8 cellular contexts compared by ENCODE assay signal in the genomic region with DNA sequence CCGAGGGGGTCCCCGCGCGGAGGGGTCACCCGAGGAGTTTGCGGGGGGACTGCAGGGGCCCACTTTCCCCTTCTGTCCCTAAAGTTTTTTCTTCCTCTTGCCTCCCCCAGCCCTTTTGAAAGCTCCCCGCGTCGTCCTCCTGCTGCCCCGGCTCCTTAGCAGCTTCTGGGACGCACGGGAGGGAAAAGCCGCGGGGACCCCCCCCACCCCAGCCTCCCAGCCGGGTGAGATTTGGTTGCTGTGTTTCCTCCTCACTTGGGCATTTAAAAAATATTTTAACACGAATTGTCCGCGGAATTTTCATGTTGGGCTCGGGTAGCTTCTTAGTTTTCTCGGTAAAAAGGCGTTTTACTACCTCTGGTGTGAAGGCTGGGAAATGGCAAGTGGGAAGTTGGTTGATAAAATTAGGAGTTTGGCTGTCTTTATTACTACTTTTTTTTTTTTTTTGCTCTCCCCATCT. TPM values are rescaled to one million over a fixed set of nuclear protein-coding genes. Genes with fewer than 3 reads are reported as not detected.
DNase-seq lines count a peak whose midpoint lies in the region; ATAC-seq and TF ChIP-seq lines count a peak whose summit lies in the region.

No MANE protein-coding gene starts in this region.

- intact Hi-C loops in dorsolateral prefrontal cortex (cut with DNase I): loop anchor here in 1 of 2 donors (5.0 kb wide), 1 partner anchor 90 kb away; no protein-coding TSS in a partner anchor

- H3K27me3 Mint-ChIP-seq in activated T-cell treated with anti-CD3 and anti-CD28 coated beads, Interleukin-2, amount 50 U/mL, for 72 hours (ENCODE audit: low read depth): no peaks in the 10 kb centered on the region

- H3K36me3 Mint-ChIP-seq in activated T-cell treated with anti-CD3 and anti-CD28 coated beads, Interleukin-2, amount 50 U/mL, for 72 hours (ENCODE audit: insufficient read depth in 2 of 2): peaks cover 10 to 19% of the 10 kb centered on the region in 2 donors

- 0% methylated on average over 16 to 21 of the region's 21 CpGs for WGBS in upper lobe of left lung, 2 donors

- peak overlapping the region; percentile 86 for H3K9ac ChIP-seq in SK-N-MC (ENCODE audit: insufficient read length)

- H3K27ac ChIP-seq in SK-N-MC (peak overlapping the region; percentile 7; the same call in 1 of the 2 replicates), dorsolateral prefrontal cortex (peak overlapping the region; percentile 12 to 94 (median 84)), upper lobe of left lung (peak overlapping the region; percentile 87 to 99 (median 96))

- H3K27me3 ChIP-seq in dorsolateral prefrontal cortex (no peaks in the 10 kb centered on the region), upper lobe of left lung (no peaks in the 10 kb centered on the region)

- H3K36me3 ChIP-seq in SK-N-MC (ENCODE audit: insufficient read depth, low read length) (no peaks in the 10 kb centered on the region), upper lobe of left lung (no peaks in the 10 kb centered on the region)

- TF ChIP-seq CTCF in dorsolateral prefrontal cortex (IDR thresholded peaks at IDR 0.05 in 54 of 56, conservative IDR thresholded peaks at IDR 0.05 in 2 of 56; ENCODE audit: low read depth in 1 of 56, partially characterized antibody in 56 of 56): no peak
- no peak for TF ChIP-seq CTCF in upper lobe of left lung (IDR thresholded peaks at IDR 0.05)

- peak overlapping the region; percentile 65 for H3K27ac Mint-ChIP-seq in activated T-cell treated with anti-CD3 and anti-CD28 coated beads, Interleukin-2, amount 50 U/mL, for 72 hours

- no peaks in the 10 kb centered on the region for H3K9me3 Mint-ChIP-seq in activated T-cell treated with anti-CD3 and anti-CD28 coated beads, Interleukin-2, amount 50 U/mL, for 72 hours

- H3K4me1 Mint-ChIP-seq in activated T-cell treated with anti-CD3 and anti-CD28 coated beads, Interleukin-2, amount 50 U/mL, for 72 hours (ENCODE audit: low read depth): peaks cover 75% of the 10 kb centered on the region

- no peak for TF ChIP-seq EP300 in upper lobe of left lung (IDR thresholded peaks at IDR 0.05)

- peaks cover 15 to 33% (median 23%) of the 10 kb centered on the region in 4 donors for H3K4me1 ChIP-seq in upper lobe of left lung

- ATAC-seq in activated T-cell treated with anti-CD3 and anti-CD28 coated beads, Interleukin-2, amount 50 U/mL, for 72 hours (replicated peaks in 1 of 2): no peak
- ATAC-seq in upper lobe of left lung (ENCODE audit: low FRiP score in 2 of 2) (peak; percentile 6 to 46), GM19324 (IDR thresholded peaks at IDR 0.05; ENCODE audit: low FRiP score, unreplicated experiment) (no peak)

- H3K9me3 ChIP-seq in SK-N-MC (ENCODE audit: low read depth, low read length) (no peaks in the 10 kb centered on the region), upper lobe of left lung (no peaks in the 10 kb centered on the region)

- peak overlapping the region; percentile 77 to 99 for H3K4me3 Mint-ChIP-seq in activated T-cell treated with anti-CD3 and anti-CD28 coated beads, Interleukin-2, amount 50 U/mL, for 72 hours

- peak in 1 of 2 donors; percentile 24 for DNase-seq in activated T-cell treated with anti-CD3 and anti-CD28 coated beads, Interleukin-2, amount 50 U/mL, for 72 hours
- no peak for DNase-seq in activated T-cell treated with anti-CD3 and anti-CD28 coated beads, Interleukin-2, amount 50 U/mL, for 48 hours
- DNase-seq in SK-N-MC (ENCODE audit: low read depth, low spot score) (no peak), dorsolateral prefrontal cortex (peak in 3 of 10 donors; percentile 12 to 52 (median 12)), midbrain (lab: John Stamatoyannopoulos, UW) (peak; percentile 17), upper lobe of left lung (peak in 1 of 2 donors; percentile 26), NCI-H2107 treated with DMSO at 0.1 percent for 48 hours (lab: John Stamatoyannopoulos, UW; ENCODE audit: unreplicated experiment) (no peak)

- TF ChIP-seq POLR2A in upper lobe of left lung (IDR thresholded peaks at IDR 0.05): no peak

- peak overlapping the region; percentile 99 for H3K4me3 ChIP-seq in SK-N-MC
- H3K4me3 ChIP-seq in dorsolateral prefrontal cortex: peak overlapping the region; percentile 68 to 98 (median 91)
- H3K4me3 ChIP-seq in upper lobe of left lung: peak overlapping the region; percentile 66 to 94 (median 78)

RNA-seq across cellular contexts. Expression of gene NCOA3, which starts 0.6 kb away (rescaled TPM):
- total RNA-seq in activated T-cell treated with anti-CD3 and anti-CD28 coated beads, Interleukin-2, amount 50 U/mL, for 72 hours: 100 to 1,000 TPM in 1 of 2 donors, 10 to 100 TPM in 1; 76.0 to 113 TPM
- total RNA-seq in dorsolateral prefrontal cortex (10 to 100 TPM; 15.5 to 33.7 (median 20.9) TPM), upper lobe of left lung (10 to 100 TPM; 27.9 to 54.7 (median 38.9) TPM)

Comparison
In these comparisons a context has a peak if more than half of its experiments do, and no peak if none do; other contexts are left out.
1. ATAC-seq: peak in upper lobe of left lung (2 of 2); none in activated T-cell treated with anti-CD3 and anti-CD28 coated beads, Interleukin-2, amount 50 U/mL, for 72 hours (0 of 2) and GM19324 (single experiment).
2. H3K27ac ChIP-seq: peak in every context shown above with its lines; median percentile 96 in upper lobe of left lung; 84 in dorsolateral prefrontal cortex; 7 in SK-N-MC.
3. Peak in every context shown above with its lines, with median percentiles within 50 percentile points of each other: H3K4me3 ChIP-seq.